ENCODE assay signal across 12 cellular contexts in the genomic region with DNA sequence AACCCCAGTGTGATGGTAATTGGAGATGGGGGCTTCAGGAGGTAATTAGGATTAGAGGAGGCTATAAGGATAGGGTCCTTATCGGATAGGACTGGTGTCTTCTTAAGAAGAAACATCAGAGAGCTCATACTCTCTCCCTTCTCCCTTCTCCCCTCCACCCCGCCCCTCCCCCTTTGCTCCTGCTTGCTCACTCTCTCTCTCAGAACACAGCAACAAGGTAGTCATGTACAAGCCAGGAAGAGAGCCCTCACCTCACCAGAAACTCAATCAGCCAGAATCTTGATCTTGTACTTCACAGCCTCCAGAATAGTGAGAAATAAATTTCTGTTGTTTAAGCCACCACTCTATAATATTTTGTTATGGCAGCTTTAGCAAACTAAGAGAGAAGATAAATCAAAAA.
DNase-seq lines count a peak whose midpoint lies in the region; ATAC-seq and TF ChIP-seq lines count a peak whose summit lies in the region.
"Had no signal": no experiment of that assay in that cellular context is flagged by ENCODE, and none has a peak within 500 bp of the region (broad histone marks: within the 10 kb centered on the region; RNA-seq: fewer than 3 reads in every experiment).

No MANE protein-coding gene starts in this region.

- no peak for ATAC-seq in HG03039 (IDR thresholded peaks at IDR 0.05; ENCODE audit: unreplicated experiment)

- no peak for TF ChIP-seq CTCF in epithelial cell of esophagus (IDR thresholded peaks at IDR 0.05; ENCODE audit: insufficient read depth, low read depth, low read length, missing control alignments)

- H3K4me3 ChIP-seq in epithelial cell of esophagus (ENCODE audit: low read length): no peak overlapping the region
- H3K4me3 ChIP-seq: colonic mucosa had no signal

- DNase-seq in activated CD8-positive, alpha-beta memory T cell treated with anti-CD3 and anti-CD28 coated beads, Interleukin-2, amount 50 U/mL, for 4 hours: peak; percentile 17
- DNase-seq in activated CD8-positive, alpha-beta memory T cell treated with anti-CD3 and anti-CD28 coated beads, Interleukin-2, amount 50 U/mL, for 48 hours: no peak
- DNase-seq in OCI-M1 (lab: John Stamatoyannopoulos, UW) (peak; percentile 59), epithelial cell of esophagus (ENCODE audit: low read depth) (peak; percentile 65), NCI-H1694 (lab: John Stamatoyannopoulos, UW) (no peak), NOMO-1 treated with DMSO at 0.1 percent for 48 hours (lab: John Stamatoyannopoulos, UW; ENCODE audit: unreplicated experiment) (no peak)
- peak; percentile 39 for DNase-seq in stimulated activated CD4-positive, alpha-beta T cell treated with anti-CD3 and anti-CD28 coated beads, Interleukin-4, amount 100 ng/mL, for 24 hours
- DNase-seq: colonic mucosa; hippocampal formation; MV-4-11; NK-92 treated with Interleukin-12 subunit alpha and Interleukin-12 subunit beta, amount 100 ng/mL, for 24 hours had no signal

Comparison
In these comparisons a context has a peak if more than half of its experiments do, and no peak if none do; other contexts are left out.
1. DNase-seq: peak in activated CD8-positive, alpha-beta memory T cell treated with anti-CD3 and anti-CD28 coated beads, Interleukin-2, amount 50 U/mL, for 4 hours (single experiment), OCI-M1 (single experiment), epithelial cell of esophagus (single experiment) and stimulated activated CD4-positive, alpha-beta T cell treated with anti-CD3 and anti-CD28 coated beads, Interleukin-4, amount 100 ng/mL, for 24 hours (single experiment); none in activated CD8-positive, alpha-beta memory T cell treated with anti-CD3 and anti-CD28 coated beads, Interleukin-2, amount 50 U/mL, for 48 hours (single experiment), NCI-H1694 (single experiment) and NOMO-1 treated with DMSO at 0.1 percent for 48 hours (single experiment).